Comparison of ENCODE assay signal across 16 cellular contexts in the genomic region with DNA sequence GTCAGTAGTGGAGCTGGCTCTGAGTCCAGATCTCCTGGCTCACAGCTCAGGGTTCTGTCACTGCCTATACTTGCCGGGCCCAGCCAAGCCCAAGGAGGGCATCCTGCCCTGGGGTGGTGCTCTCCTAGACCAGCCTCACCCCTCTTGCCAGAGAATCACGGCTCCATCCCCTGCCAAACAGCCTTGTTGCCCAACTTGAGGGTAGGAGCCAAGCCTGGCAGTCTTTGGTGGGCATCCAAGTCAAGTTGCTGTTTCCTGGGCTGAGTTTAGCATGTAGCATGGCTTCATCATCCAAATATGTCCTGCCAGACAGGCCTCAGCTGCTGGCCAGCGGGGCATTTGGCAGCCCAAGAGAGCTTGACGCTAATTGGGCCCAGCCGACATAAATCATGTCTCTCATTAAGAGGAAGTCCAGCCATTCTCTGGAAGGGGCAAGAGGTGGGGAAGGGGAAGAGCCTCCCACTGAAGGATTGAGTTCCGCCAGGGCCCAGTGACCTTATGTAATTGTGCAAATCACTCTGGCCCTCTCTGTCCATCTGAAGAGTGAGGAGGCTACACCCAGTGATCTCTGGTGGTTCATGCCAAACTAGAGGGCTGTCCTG. TPM values are rescaled to one million over a fixed set of nuclear protein-coding genes. Genes with fewer than 3 reads are reported as not detected.
DNase-seq lines count a peak whose midpoint lies in the region; ATAC-seq, FAIRE-seq and TF ChIP-seq lines count a peak whose summit lies in the region.
"Had no signal": no experiment of that assay in that cellular context is flagged by ENCODE, and none has a peak within 500 bp of the region (broad histone marks: within the 10 kb centered on the region; RNA-seq: fewer than 3 reads in every experiment).

No MANE protein-coding gene starts in this region.

- no peak overlapping the region for H3K4me3 Mint-ChIP-seq in H9
- no peak overlapping the region for H3K4me3 Mint-ChIP-seq in activated T-helper 17 cell treated with anti-CD3 and anti-CD28 coated beads, Interleukin-2, amount 50 U/mL, for 72 hours
- H3K4me3 Mint-ChIP-seq: mesothelial cell of epicardium, T-helper 17 cell had no signal

- no peaks in the 10 kb centered on the region for H3K9me3 Mint-ChIP-seq in H9
- no peaks in the 10 kb centered on the region for H3K9me3 Mint-ChIP-seq in activated T-helper 17 cell treated with anti-CD3 and anti-CD28 coated beads, Interleukin-2, amount 50 U/mL, for 72 hours
- H3K9me3 Mint-ChIP-seq: mesothelial cell of epicardium had no signal

- H4K5ac ChIP-seq in H9 (ENCODE audit: insufficient read length, low read depth, low read length): no peak overlapping the region

- no CpG with 5 or more reads among the region's 6 CpGs for WGBS in H9 (ENCODE audit: extremely low coverage, insufficient read length, low lambda C conversion rate)
- WGBS in heart right ventricle, 2 donors: 60 to 62% methylated on average over 6 of the region's 6 CpGs
- 57 to 62% methylated on average over 6 of the region's 6 CpGs for WGBS in pancreas, 2 donors

- no peak overlapping the region for H2AFZ ChIP-seq in H9 (ENCODE audit: low read length)
- H2AFZ ChIP-seq: hepatocyte, parathyroid adenoma had no signal

- no peak overlapping the region for H2BK5ac ChIP-seq in H9 (ENCODE audit: insufficient read length, low read length)

- no peak overlapping the region for H3K56ac ChIP-seq in H9 (ENCODE audit: insufficient read length, low read depth, low read length)

- H3K23me2 ChIP-seq in H9 (ENCODE audit: insufficient read length, low read depth, low read length, poor library complexity, severe bottlenecking): no peaks in the 10 kb centered on the region

- peaks cover 10% of the 10 kb centered on the region for H3K27me3 Mint-ChIP-seq in H9 (ENCODE audit: low read depth)
- peaks cover 41% of the 10 kb centered on the region for H3K27me3 Mint-ChIP-seq in activated T-helper 17 cell treated with anti-CD3 and anti-CD28 coated beads, Interleukin-2, amount 50 U/mL, for 72 hours

- ATAC-seq in heart right ventricle: peak; percentile 69 to 98 (median 90)
- peak in 3 of 4 donors; percentile 54 to 76 (median 69) for ATAC-seq in pancreas
- no peak for ATAC-seq in activated T-helper 17 cell treated with anti-CD3 and anti-CD28 coated beads, Interleukin-2, amount 50 U/mL, for 72 hours (replicated peaks)
- no peak for ATAC-seq in HG03097 (IDR thresholded peaks at IDR 0.05; ENCODE audit: low FRiP score, unreplicated experiment)
- ATAC-seq: T-helper 17 cell had no signal

- no peak overlapping the region for H3K4ac ChIP-seq in H9 (ENCODE audit: low read depth, low read length)

- no peak overlapping the region for H2BK120ac ChIP-seq in H9 (ENCODE audit: low read depth, low read length, poor library complexity, severe bottlenecking)

- H3K9me3 ChIP-seq in H9 (ENCODE audit: control insufficient read depth, low read depth, low read length) (no peaks in the 10 kb centered on the region), heart right ventricle (no peaks in the 10 kb centered on the region), pancreas (no peaks in the 10 kb centered on the region)

- DNase-seq in H9 (peak; percentile 16), cerebellar cortex (ENCODE audit: low spot score) (peak; percentile 35), heart right ventricle (peak; percentile 55 to 67), pancreas (peak in 3 of 6 donors; percentile 17 to 44 (median 44)), NCI-H1930 (lab: John Stamatoyannopoulos, UW) (no peak), GOT3 (lab: John Stamatoyannopoulos, UW) (no peak)
- DNase-seq: activated CD4-positive, alpha-beta T cell treated with anti-CD3 and anti-CD28 coated beads for 48 hours; activated T-cell treated with anti-CD3 and anti-CD28 coated beads, Interleukin-2, amount 50 U/mL, for 48 hours; DMS53; effector CD8-positive, alpha-beta T cell; T-helper 17 cell had no signal

- H3K4me3 ChIP-seq in heart right ventricle (no peak overlapping the region), pancreas (no peak overlapping the region)
- H3K4me3 ChIP-seq: hepatocyte had no signal

- H3K36me3 ChIP-seq in heart right ventricle (no peaks in the 10 kb centered on the region), pancreas (no peaks in the 10 kb centered on the region)

- H2BK15ac ChIP-seq in H9 (ENCODE audit: low read depth, low read length): peak overlapping the region; percentile 70; the same call in 1 of the 2 replicates

- no peak overlapping the region for H4K8ac ChIP-seq in H9 (replicated peaks; ENCODE audit: insufficient read length, low read depth, low read length)

- H3K9ac ChIP-seq in H9 (ENCODE audit: extremely low read depth, insufficient read length, low read length): no peak overlapping the region
- H3K9ac ChIP-seq: parathyroid adenoma had no signal

- H3K79me2 ChIP-seq in H9 (ENCODE audit: insufficient read depth, low read length): no peaks in the 10 kb centered on the region
- H3K79me2 ChIP-seq: hepatocyte, parathyroid adenoma had no signal

- no peak overlapping the region for H2BK20ac ChIP-seq in H9 (ENCODE audit: low read depth, low read length, poor library complexity, severe bottlenecking)

- no peaks in the 10 kb centered on the region for H3K79me1 ChIP-seq in H9 (ENCODE audit: insufficient read depth, low read depth, low read length, poor library complexity, severe bottlenecking)

- TF ChIP-seq CTCF in H9 (conservative IDR thresholded peaks at IDR 0.05): no peak
- no peak for TF ChIP-seq CTCF in heart right ventricle (IDR thresholded peaks at IDR 0.05)
- TF ChIP-seq CTCF in pancreas (IDR thresholded peaks at IDR 0.05): no peak

- peaks cover 8 to 22% of the 10 kb centered on the region in 2 experiments for H3K4me1 Mint-ChIP-seq in H9
- H3K4me1 Mint-ChIP-seq in activated T-helper 17 cell treated with anti-CD3 and anti-CD28 coated beads, Interleukin-2, amount 50 U/mL, for 72 hours: no peaks in the 10 kb centered on the region
- H3K4me1 Mint-ChIP-seq: mesothelial cell of epicardium, T-helper 17 cell had no signal

- no peak overlapping the region for H2BK12ac ChIP-seq in H9 (ENCODE audit: insufficient read length, low read depth, low read length)

- no peak overlapping the region for H3K27ac Mint-ChIP-seq in H9
- no peak overlapping the region for H3K27ac Mint-ChIP-seq in activated T-helper 17 cell treated with anti-CD3 and anti-CD28 coated beads, Interleukin-2, amount 50 U/mL, for 72 hours
- H3K27ac Mint-ChIP-seq: mesothelial cell of epicardium, T-helper 17 cell had no signal

- H3T11ph ChIP-seq in H9 (ENCODE audit: low read length): no peak overlapping the region

- intact Hi-C loops in heart right ventricle (cut with DNase I) (no loop called here), pancreas (cut with DNase I) (no loop called here)

- no peak overlapping the region for H2AK5ac ChIP-seq in H9 (ENCODE audit: insufficient read length, low read length)

- no peak overlapping the region for H3K23ac ChIP-seq in H9 (ENCODE audit: insufficient read length, low read depth, low read length)

- no peaks in the 10 kb centered on the region for H3K27me3 ChIP-seq in H9 (ENCODE audit: insufficient read depth, low read length)
- peaks cover 0 to 9% (median 0%) of the 10 kb centered on the region in 7 donors for H3K27me3 ChIP-seq in heart right ventricle
- H3K27me3 ChIP-seq in pancreas: peaks cover 0 to 2% (median 0%) of the 10 kb centered on the region in 4 donors
- H3K27me3 ChIP-seq: hepatocyte had no signal

- H3K27ac ChIP-seq in H9 (ENCODE audit: insufficient read length, low read depth, low read length): no peak overlapping the region
- peak overlapping the region in 4 of 10 donors; percentile 18 to 58 (median 32) for H3K27ac ChIP-seq in heart right ventricle
- H3K27ac ChIP-seq in pancreas: no peak overlapping the region
- H3K27ac ChIP-seq: hepatocyte, parathyroid adenoma had no signal

- no peak overlapping the region for H3K18ac ChIP-seq in H9 (ENCODE audit: insufficient read length, low read depth, low read length)

- no peak overlapping the region for H3K4me2 ChIP-seq in H9 (ENCODE audit: insufficient read depth, insufficient read length, low read length)
- H3K4me2 ChIP-seq: hepatocyte had no signal

- H4K20me1 ChIP-seq in H9 (ENCODE audit: control insufficient read depth, insufficient read depth, insufficient read length): no peaks in the 10 kb centered on the region

- 0 out of 2 replicates have a peak overlapping the region, but pooled peaks have one; percentile 35 for H3K14ac ChIP-seq in H9 (ENCODE audit: insufficient read depth, low read length)

- no peak for FAIRE-seq in pancreas (lab: Jason Lieb, UNC)

- no peaks in the 10 kb centered on the region; the same call in 1 of the 2 replicates for H3K4me1 ChIP-seq in H9 (ENCODE audit: insufficient read depth, low read length)
- H3K4me1 ChIP-seq in heart right ventricle: peaks cover 0 to 12% (median 0%) of the 10 kb centered on the region in 9 donors
- no peaks in the 10 kb centered on the region for H3K4me1 ChIP-seq in pancreas
- H3K4me1 ChIP-seq: parathyroid adenoma had no signal

- no peak overlapping the region for H4K91ac ChIP-seq in H9 (ENCODE audit: insufficient read length, low read depth, low read length)

- H3K36me3 Mint-ChIP-seq in H9 (ENCODE audit: insufficient read depth in 1 of 3, low read depth in 3 of 3): no peaks in the 10 kb centered on the region
- H3K36me3 Mint-ChIP-seq in activated T-helper 17 cell treated with anti-CD3 and anti-CD28 coated beads, Interleukin-2, amount 50 U/mL, for 72 hours (ENCODE audit: low read depth): no peaks in the 10 kb centered on the region
- H3K36me3 Mint-ChIP-seq: mesothelial cell of epicardium had no signal

RNA-seq across cellular contexts. Expression of gene TRABD2B, which starts 22.6 kb away (rescaled TPM):
- total RNA-seq in H9 (2021) (1.9 and 2.3 TPM in 2 replicates), heart right ventricle (1 to 10 TPM in 1 of 10 donors, under 1 TPM in 9; 0.21 to 1.1 (median 0.53) TPM), pancreas (1 to 10 TPM; 1.6 to 3.8 (median 3.3) TPM)
- polyA plus RNA-seq in heart right ventricle (under 1 TPM; 0.44 to 0.83 TPM), pancreas (1 to 10 TPM; 2.8 to 2.9 TPM)
- not detected for total RNA-seq in activated T-helper 17 cell treated with anti-CD3 and anti-CD28 coated beads, Interleukin-2, amount 50 U/mL, for 72 hours
- total RNA-seq: T-helper 17 cell had no signal

Comparison
In these comparisons a context has a peak if more than half of its experiments do, and no peak if none do; other contexts are left out.
1. DNase-seq: peak in H9 (single experiment), cerebellar cortex (single experiment) and heart right ventricle (2 of 2); none in NCI-H1930 (0 of 2) and GOT3 (single experiment).
2. ATAC-seq: peak in heart right ventricle (8 of 8) and pancreas (3 of 4); none in activated T-helper 17 cell treated with anti-CD3 and anti-CD28 coated beads, Interleukin-2, amount 50 U/mL, for 72 hours (single experiment) and HG03097 (single experiment).